Comparison of ENCODE assay signal across 8 cellular contexts in genomic region chr7:25179325-25179724, GRCh38. TPM values are rescaled to one million over a fixed set of nuclear protein-coding genes. Genes with fewer than 3 reads are reported as not detected.
DNase-seq lines count a peak whose midpoint lies in the region; ATAC-seq, FAIRE-seq and TF ChIP-seq lines count a peak whose summit lies in the region.

No MANE protein-coding gene starts in this region.

- H3K4me3 ChIP-seq in iPS-15b (ENCODE audit: low read depth, low read length) (peak overlapping the region; percentile 72), spleen (peak overlapping the region; percentile 44 to 80 (median 58))

- DNase-seq in H9 (no peak), spleen (no peak), RCC 7860 (ENCODE audit: low spot score) (no peak), activated gamma-delta T cell treated with Interleukin-2 at 50 U/mL for 16 hours (no peak)
- DNase-seq in activated CD8-positive, alpha-beta T cell treated with anti-CD3 and anti-CD28 coated beads for 36 hours, result no peak
- no peak for DNase-seq in stimulated activated naive CD4-positive, alpha-beta T cell (lab: John Stamatoyannopoulos, UW)

- no peak for ATAC-seq in activated CD8-positive, alpha-beta T cell treated with anti-CD3 and anti-CD28 coated beads for 36 hours
- no peak for ATAC-seq in HG03342 (IDR thresholded peaks at IDR 0.05; ENCODE audit: unreplicated experiment)

- no peak overlapping the region for H3K23ac ChIP-seq in H9 (ENCODE audit: insufficient read length, low read depth, low read length)

- H2BK15ac ChIP-seq in H9 (ENCODE audit: low read depth, low read length), result no peak overlapping the region

- no peak overlapping the region for H3K18ac ChIP-seq in H9 (ENCODE audit: insufficient read length, low read depth, low read length)

- no peak overlapping the region for H2AFZ ChIP-seq in H9 (ENCODE audit: low read length)

- intact Hi-C loops in activated CD8-positive, alpha-beta T cell treated with anti-CD3 and anti-CD28 coated beads for 36 hours (cut with micrococcal nuclease), result no loop called here
- intact Hi-C loops in spleen (cut with DNase I; ENCODE audit: low total_unique reads), result no loop called here

- peak overlapping the region; percentile 81 to 86 for H3K4me3 Mint-ChIP-seq in H9
- peak overlapping the region; percentile 80 for H3K4me3 Mint-ChIP-seq in activated CD8-positive, alpha-beta T cell treated with anti-CD3 and anti-CD28 coated beads for 36 hours

- H4K5ac ChIP-seq in H9 (ENCODE audit: insufficient read length, low read depth, low read length), result no peak overlapping the region

- CTCF ChIA-PET in activated CD8-positive, alpha-beta T cell treated with anti-CD3 and anti-CD28 coated beads for 36 hours (lab: Charles Lee), result interaction anchor here (0.7 kb wide), 1 partner anchor 19 kb away, joined by 3 read pairs; no protein-coding TSS in a partner anchor

- H3K27me3 ChIP-seq in H9 (ENCODE audit: insufficient read depth, low read length) (no peaks in the 10 kb centered on the region; the same call in 1 of the 2 replicates), iPS-15b (ENCODE audit: control insufficient read depth, insufficient read depth, low read length) (peaks cover 10% of the 10 kb centered on the region), spleen (replicated peaks in 1 of 7) (no peaks in the 10 kb centered on the region)

- no peak overlapping the region for H3T11ph ChIP-seq in H9 (ENCODE audit: low read length)

- H3K79me2 ChIP-seq in H9 (ENCODE audit: insufficient read depth, low read length), result no peaks in the 10 kb centered on the region

- no peak overlapping the region for H4K8ac ChIP-seq in H9 (replicated peaks; ENCODE audit: insufficient read length, low read depth, low read length)

- TF ChIP-seq CTCF in H9 (conservative IDR thresholded peaks at IDR 0.05) (no peak), spleen (IDR thresholded peaks at IDR 0.05 in 8 of 11, conservative IDR thresholded peaks at IDR 0.05 in 3 of 11) (no peak)
- TF ChIP-seq CTCF in activated CD8-positive, alpha-beta T cell treated with anti-CD3 and anti-CD28 coated beads for 36 hours (IDR thresholded peaks at IDR 0.05), result no peak

- H3K36me3 ChIP-seq in iPS-15b (ENCODE audit: control insufficient read depth, insufficient read depth, low read length) (no peaks in the 10 kb centered on the region), spleen (peaks cover 0 to 16% (median 0%) of the 10 kb centered on the region in 6 donors)

- H3K9ac ChIP-seq in H9 (ENCODE audit: extremely low read depth, insufficient read length, low read length), result peak overlapping the region; percentile 18
- no peak overlapping the region for H3K9ac ChIP-seq in iPS-15b (ENCODE audit: low read depth, low read length)

- H3K14ac ChIP-seq in H9 (ENCODE audit: insufficient read depth, low read length), result no peak overlapping the region

- H2BK120ac ChIP-seq in H9 (ENCODE audit: low read depth, low read length, poor library complexity, severe bottlenecking), result no peak overlapping the region

- POLR2A ChIA-PET in activated CD8-positive, alpha-beta T cell treated with anti-CD3 and anti-CD28 coated beads for 36 hours (lab: Charles Lee), result interaction anchor here (1.2 to 1.5 kb wide), 2 partner anchors 54 to 66 kb away, joined by 3 to 4 read pairs; partner anchors contain the start of gene CYCS

- H3K56ac ChIP-seq in H9 (ENCODE audit: insufficient read length, low read depth, low read length), result no peak overlapping the region

- H3K4ac ChIP-seq in H9 (ENCODE audit: low read depth, low read length), result no peak overlapping the region

- peaks cover 25% of the 10 kb centered on the region for H3K27me3 Mint-ChIP-seq in H9 (ENCODE audit: low read depth)
- no peaks in the 10 kb centered on the region for H3K27me3 Mint-ChIP-seq in activated CD8-positive, alpha-beta T cell treated with anti-CD3 and anti-CD28 coated beads for 36 hours

- H3K9me3 ChIP-seq in H9 (ENCODE audit: control insufficient read depth, low read depth, low read length) (no peaks in the 10 kb centered on the region), iPS-15b (ENCODE audit: control insufficient read depth, insufficient read depth, low read length) (no peaks in the 10 kb centered on the region), spleen (no peaks in the 10 kb centered on the region)

- no peak overlapping the region for H2BK20ac ChIP-seq in H9 (ENCODE audit: low read depth, low read length, poor library complexity, severe bottlenecking)

- H3K4me2 ChIP-seq in H9 (ENCODE audit: insufficient read depth, insufficient read length, low read length), result peak overlapping the region; percentile 83

- peaks cover 6% of the 10 kb centered on the region for H3K23me2 ChIP-seq in H9 (ENCODE audit: insufficient read length, low read depth, low read length, poor library complexity, severe bottlenecking)

- H3K27ac Mint-ChIP-seq in H9, result peak overlapping the region in 1 of 3 experiments; percentile 29; a peak in 1 of 7 replicates
- peak overlapping the region; percentile 75 for H3K27ac Mint-ChIP-seq in activated CD8-positive, alpha-beta T cell treated with anti-CD3 and anti-CD28 coated beads for 36 hours

- H2BK5ac ChIP-seq in H9 (ENCODE audit: insufficient read length, low read length), result no peak overlapping the region

- H4K91ac ChIP-seq in H9 (ENCODE audit: insufficient read length, low read depth, low read length), result no peak overlapping the region

- H3K36me3 Mint-ChIP-seq in H9 (ENCODE audit: insufficient read depth in 1 of 3, low read depth in 3 of 3), result no peaks in the 10 kb centered on the region
- H3K36me3 Mint-ChIP-seq in activated CD8-positive, alpha-beta T cell treated with anti-CD3 and anti-CD28 coated beads for 36 hours (ENCODE audit: low read depth), result peaks cover 2% of the 10 kb centered on the region

- no peaks in the 10 kb centered on the region for H4K20me1 ChIP-seq in H9 (ENCODE audit: control insufficient read depth, insufficient read depth, insufficient read length)

- no CpG with 5 or more reads among the region's 9 CpGs for WGBS in H9 (ENCODE audit: extremely low coverage, insufficient read length, low lambda C conversion rate)
- WGBS in spleen, 5 donors, result 58 to 66% (median 59%) methylated on average over 9 of the region's 9 CpGs

- H3K79me1 ChIP-seq in H9 (ENCODE audit: insufficient read depth, low read depth, low read length, poor library complexity, severe bottlenecking), result no peaks in the 10 kb centered on the region

- H2BK12ac ChIP-seq in H9 (ENCODE audit: insufficient read length, low read depth, low read length), result no peak overlapping the region

- H3K4me1 Mint-ChIP-seq in H9, result peaks cover 16 to 18% of the 10 kb centered on the region in 2 experiments
- H3K4me1 Mint-ChIP-seq in activated CD8-positive, alpha-beta T cell treated with anti-CD3 and anti-CD28 coated beads for 36 hours (ENCODE audit: low read depth), result peaks cover 14% of the 10 kb centered on the region

- H3K27ac ChIP-seq in H9 (ENCODE audit: insufficient read length, low read depth, low read length), result no peak overlapping the region
- peak overlapping the region; percentile 82 to 96 (median 91) for H3K27ac ChIP-seq in spleen

- H2AK5ac ChIP-seq in H9 (ENCODE audit: insufficient read length, low read length), result no peak overlapping the region

- peaks cover 0 to 3% of the 10 kb centered on the region in 2 experiments; a peak in 1 of 5 replicates for H3K9me3 Mint-ChIP-seq in H9
- H3K9me3 Mint-ChIP-seq in activated CD8-positive, alpha-beta T cell treated with anti-CD3 and anti-CD28 coated beads for 36 hours, result no peaks in the 10 kb centered on the region

- no peak for FAIRE-seq in RCC 7860 (lab: Jason Lieb, UNC)

- H3K4me1 ChIP-seq in H9 (ENCODE audit: insufficient read depth, low read length) (no peaks in the 10 kb centered on the region; the same call in 1 of the 2 replicates), iPS-15b (ENCODE audit: control insufficient read depth, insufficient read depth, low read length) (peaks cover 4% of the 10 kb centered on the region), spleen (peaks cover 7 to 23% (median 14%) of the 10 kb centered on the region in 6 donors)

- TF ChIP-seq POLR2A in spleen (IDR thresholded peaks at IDR 0.05), result no peak

RNA-seq across cellular contexts. Expression of gene NPVF, which starts 49.0 kb away (rescaled TPM):
- total RNA-seq in H9 (2021) (not detected in 2 replicates), spleen (not detected)
- total RNA-seq in activated CD8-positive, alpha-beta T cell treated with anti-CD3 and anti-CD28 coated beads for 36 hours, result not detected
- not detected for polyA plus RNA-seq in spleen

RNA-seq across cellular contexts. Expression of gene CYCS, which starts 54.3 kb away (rescaled TPM):
- total RNA-seq in H9 (2021) (205 and 209 TPM in 2 replicates), spleen (10 to 100 TPM; 18.6 to 83.6 (median 52.0) TPM)
- 100 to 1,000 TPM; 266 TPM for total RNA-seq in activated CD8-positive, alpha-beta T cell treated with anti-CD3 and anti-CD28 coated beads for 36 hours
- 10 to 100 TPM; 29.0 to 56.0 (median 50.0) TPM for polyA plus RNA-seq in spleen
